29 cellular contexts compared by ENCODE assay signal in the genomic region with DNA sequence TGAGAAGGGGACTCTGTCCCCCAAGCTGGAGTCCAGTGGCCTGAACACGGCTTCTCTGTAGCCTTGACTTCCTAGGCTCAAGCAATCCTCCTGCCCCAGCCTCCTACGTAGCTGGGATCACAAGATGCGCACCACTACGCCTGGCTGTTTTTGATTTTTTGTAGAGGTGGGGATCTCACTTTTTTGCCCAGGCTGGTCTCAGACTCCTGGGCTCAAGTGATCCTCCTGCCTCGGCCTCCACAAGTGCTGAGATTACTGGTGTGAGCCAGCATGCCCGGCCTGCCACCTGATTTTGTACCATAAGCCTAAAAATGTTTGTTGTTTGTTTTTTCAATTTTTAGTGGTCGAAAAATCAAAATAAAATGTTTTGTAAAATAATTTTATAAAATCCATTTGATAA.
"Had no signal": no experiment of that assay in that cellular context is flagged by ENCODE, and none has a peak within 500 bp of the region (broad histone marks: within the 10 kb centered on the region; RNA-seq: fewer than 3 reads in every experiment).

No MANE protein-coding gene starts in this region.

- H3K9me3 ChIP-seq: left lung, lower lobe of right lung, pancreas, prostate gland, sigmoid colon, spleen, tibial nerve, upper lobe of left lung, vagina had no signal

- H3K27me3 ChIP-seq: left lung, pancreas, sigmoid colon, spleen, tibial nerve, upper lobe of left lung, vagina had no signal

- ATAC-seq: left colon; left lung; naive thymus-derived CD8-positive, alpha-beta T cell; stimulated activated memory B cell treated with anti-CD40 and anti-IgM and Interleukin-4, amounts not matched to agents 10 μg/mL and 1 μg/mL and 100 μg/mL, for 72 hours; stimulated activated naive CD8-positive, alpha-beta T cell treated with anti-CD3 and anti-CD28 coated beads, Interleukin-15, amount 100 ng/mL, for 72 hours had no signal

- FAIRE-seq: keratinocyte, pancreas, small intestine had no signal

- H3K4me3 Mint-ChIP-seq: nephron; neural crest cell; stimulated activated memory B cell treated with anti-CD40 and anti-IgM and Interleukin-4, amounts not matched to agents 10 μg/mL and 1 μg/mL and 100 μg/mL, for 72 hours; stimulated activated naive CD8-positive, alpha-beta T cell treated with anti-CD3 and anti-CD28 coated beads, Interleukin-15, amount 100 ng/mL, for 72 hours had no signal

- H3K36me3 ChIP-seq: left lung, pancreas, prostate gland, sigmoid colon, tibial nerve, vagina had no signal

- H3K27me3 Mint-ChIP-seq: naive thymus-derived CD8-positive, alpha-beta T cell; stimulated activated memory B cell treated with anti-CD40 and anti-IgM and Interleukin-4, amounts not matched to agents 10 μg/mL and 1 μg/mL and 100 μg/mL, for 72 hours; stimulated activated naive CD8-positive, alpha-beta T cell treated with anti-CD3 and anti-CD28 coated beads, Interleukin-15, amount 100 ng/mL, for 72 hours had no signal

- DNase-seq: hippocampal formation; left colon; left lung; lower lobe of right lung; mammary epithelial cell; mesenchymal stem cell; naive thymus-derived CD8-positive, alpha-beta T cell; nucleus accumbens; retina; right cardiac atrium; sigmoid colon; small intestine; spleen; stimulated activated CD4-positive, alpha-beta T cell treated with anti-CD3 and anti-CD28 coated beads, Interleukin-1b, Interleukin-23, amount 100 ng/mL, for 48 hours; stimulated activated CD4-positive, alpha-beta T cell treated with anti-CD3 and anti-CD28 coated beads, Interleukin-2, amount 100 ng/mL, for 48 hours; stimulated activated CD4-positive, alpha-beta T cell treated with anti-CD3 and anti-CD28 coated beads, Interleukin-4, amount 100 ng/mL, for 4 hours; stimulated activated CD8-positive, alpha-beta memory T cell treated with anti-CD3 and anti-CD28 coated beads, Interleukin-4, amount 100 ng/mL, for 48 hours; stimulated activated naive CD4-positive, alpha-beta T cell treated with Interleukin-2 at 50 U/mL for 16 hours; stimulated activated naive CD8-positive, alpha-beta T cell treated with anti-CD3 and anti-CD28 coated beads, Interleukin-15, amount 100 ng/mL, for 72 hours; substantia nigra had no signal

- H3K4me1 ChIP-seq: prostate gland had no signal

- H3K27ac Mint-ChIP-seq: nephron; stimulated activated memory B cell treated with anti-CD40 and anti-IgM and Interleukin-4, amounts not matched to agents 10 μg/mL and 1 μg/mL and 100 μg/mL, for 72 hours; stimulated activated naive CD8-positive, alpha-beta T cell treated with anti-CD3 and anti-CD28 coated beads, Interleukin-15, amount 100 ng/mL, for 72 hours had no signal

- H3K4me3 ChIP-seq: left lung, lower lobe of right lung, pancreas, prostate gland, sigmoid colon, spleen, tibial nerve, upper lobe of left lung, vagina had no signal

- H3K9me3 Mint-ChIP-seq: naive thymus-derived CD8-positive, alpha-beta T cell; nephron; neural crest cell; stimulated activated memory B cell treated with anti-CD40 and anti-IgM and Interleukin-4, amounts not matched to agents 10 μg/mL and 1 μg/mL and 100 μg/mL, for 72 hours; stimulated activated naive CD8-positive, alpha-beta T cell treated with anti-CD3 and anti-CD28 coated beads, Interleukin-15, amount 100 ng/mL, for 72 hours had no signal

- H3K27ac ChIP-seq: left lung, lower lobe of right lung, pancreas, prostate gland, sigmoid colon, spleen, tibial nerve, upper lobe of left lung, vagina had no signal
